Comparison of ENCODE assay signal across 9 cellular contexts in genomic region chr17:82860606-82861392, GRCh38. TPM values are rescaled to one million over a fixed set of nuclear protein-coding genes. Genes with fewer than 3 reads are reported as not detected.
DNase-seq lines count a peak whose midpoint lies in the region; ATAC-seq and TF ChIP-seq lines count a peak whose summit lies in the region.
"Had no signal": no experiment of that assay in that cellular context is flagged by ENCODE, and none has a peak within 500 bp of the region (broad histone marks: within the 10 kb centered on the region; RNA-seq: fewer than 3 reads in every experiment).

No MANE protein-coding gene starts in this region.

- no peaks in the 10 kb centered on the region for H3K27me3 Mint-ChIP-seq in activated CD8-positive, alpha-beta memory T cell treated with anti-CD3 and anti-CD28 coated beads, Interleukin-2, amount 10 ng/mL, durations not matched to agents 7 days and 5 days
- no peaks in the 10 kb centered on the region for H3K27me3 Mint-ChIP-seq in stimulated activated naive B cell treated with anti-CD40 and anti-IgM and Interleukin-4, amounts not matched to agents 10 μg/mL and 1 μg/mL and 100 μg/mL, for 72 hours

- TF ChIP-seq CTCF in hepatocyte (IDR thresholded peaks at IDR 0.05; ENCODE audit: poor library complexity) (no peak), tibial artery (IDR thresholded peaks at IDR 0.05) (no peak)

- H3K4me1 ChIP-seq in SJSA1 (replicated peaks), result peaks cover 34% of the 10 kb centered on the region
- H3K4me1 ChIP-seq in hepatocyte (ENCODE audit: insufficient read depth), result peaks cover 38% of the 10 kb centered on the region
- H3K4me1 ChIP-seq in tibial artery, result peaks cover 0 to 29% (median 0%) of the 10 kb centered on the region in 4 donors

- H3K79me2 ChIP-seq in hepatocyte, result no peaks in the 10 kb centered on the region

- H3K4me3 ChIP-seq in SJSA1, result no peak overlapping the region
- no peak overlapping the region for H3K4me3 ChIP-seq in hepatocyte
- H3K4me3 ChIP-seq in tibial artery, result no peak overlapping the region

- H3K4me3 Mint-ChIP-seq in activated CD8-positive, alpha-beta memory T cell treated with anti-CD3 and anti-CD28 coated beads, Interleukin-2, amount 10 ng/mL, durations not matched to agents 7 days and 5 days, result peak overlapping the region; percentile 77
- H3K4me3 Mint-ChIP-seq in stimulated activated naive B cell treated with anti-CD40 and anti-IgM and Interleukin-4, amounts not matched to agents 10 μg/mL and 1 μg/mL and 100 μg/mL, for 72 hours, result peak overlapping the region; percentile 79 to 84

- 89% methylated on average over 42 of the region's 42 CpGs for WGBS in hepatocyte (ENCODE audit: low lambda C conversion rate, missing lambda C conversion rate)

- H4K20me1 ChIP-seq in hepatocyte (ENCODE audit: insufficient read depth, poor library complexity, severe bottlenecking), result no peaks in the 10 kb centered on the region

- H3K9me2 ChIP-seq in hepatocyte (replicated peaks; ENCODE audit: insufficient read depth), result no peaks in the 10 kb centered on the region

- peaks cover 7% of the 10 kb centered on the region for H3K36me3 Mint-ChIP-seq in activated CD8-positive, alpha-beta memory T cell treated with anti-CD3 and anti-CD28 coated beads, Interleukin-2, amount 10 ng/mL, durations not matched to agents 7 days and 5 days
- peaks cover 21 to 25% of the 10 kb centered on the region in 2 donors for H3K36me3 Mint-ChIP-seq in stimulated activated naive B cell treated with anti-CD40 and anti-IgM and Interleukin-4, amounts not matched to agents 10 μg/mL and 1 μg/mL and 100 μg/mL, for 72 hours

- peak overlapping the region; percentile 38 for H3K4me2 ChIP-seq in hepatocyte

- intact Hi-C loops in tibial artery (cut with DNase I; ENCODE audit: low total_unique reads), result no loop called here

- H3K36me3 ChIP-seq in SJSA1 (no peaks in the 10 kb centered on the region), hepatocyte (replicated peaks; ENCODE audit: insufficient read depth, low read depth) (no peaks in the 10 kb centered on the region), tibial artery (peaks cover 0 to 5% (median 0%) of the 10 kb centered on the region in 3 donors)

- no peaks in the 10 kb centered on the region for H3K9me3 ChIP-seq in SJSA1 (replicated peaks)
- H3K9me3 ChIP-seq in hepatocyte (ENCODE audit: low read depth), result no peaks in the 10 kb centered on the region
- H3K9me3 ChIP-seq in tibial artery, result no peaks in the 10 kb centered on the region

- no peak overlapping the region for H2AFZ ChIP-seq in hepatocyte

- H3K27ac ChIP-seq in SJSA1, result peak overlapping the region; percentile 74
- H3K27ac ChIP-seq in hepatocyte, result peak overlapping the region; percentile 89
- no peak overlapping the region for H3K27ac ChIP-seq in tibial artery

- DNase-seq in activated CD8-positive, alpha-beta memory T cell treated with anti-CD3 and anti-CD28 coated beads, Interleukin-2, amount 10 ng/mL, durations not matched to agents 7 days and 5 days, result no peak
- DNase-seq in activated CD8-positive, alpha-beta memory T cell treated with anti-CD3 and anti-CD28 coated beads for 24 hours, result no peak
- no peak for DNase-seq in SJSA1 (ENCODE audit: low read depth in 1 of 2, low spot score in 2 of 2)
- DNase-seq in hepatocyte (ENCODE audit: low spot score), result no peak
- DNase-seq in stimulated activated naive B cell treated with anti-CD40 and anti-IgM and Interleukin-4, amounts not matched to agents 10 μg/mL and 1 μg/mL and 100 μg/mL, for 72 hours, result no peak
- DNase-seq in GDM1 (lab: John Stamatoyannopoulos, UW), result no peak
- no peak for DNase-seq in tibial artery
- DNase-seq in pons (ENCODE audit: low spot score), result no peak

- no peaks in the 10 kb centered on the region for H3K9me3 Mint-ChIP-seq in activated CD8-positive, alpha-beta memory T cell treated with anti-CD3 and anti-CD28 coated beads, Interleukin-2, amount 10 ng/mL, durations not matched to agents 7 days and 5 days (ENCODE audit: low read depth)
- H3K9me3 Mint-ChIP-seq in stimulated activated naive B cell treated with anti-CD40 and anti-IgM and Interleukin-4, amounts not matched to agents 10 μg/mL and 1 μg/mL and 100 μg/mL, for 72 hours, result no peaks in the 10 kb centered on the region

- no peak for ATAC-seq in activated CD8-positive, alpha-beta memory T cell treated with anti-CD3 and anti-CD28 coated beads, Interleukin-2, amount 10 ng/mL, durations not matched to agents 7 days and 5 days
- no peak for ATAC-seq in stimulated activated naive B cell treated with anti-CD40 and anti-IgM and Interleukin-4, amounts not matched to agents 10 μg/mL and 1 μg/mL and 100 μg/mL, for 72 hours (replicated peaks)

- peaks cover 65% of the 10 kb centered on the region for H3K4me1 Mint-ChIP-seq in activated CD8-positive, alpha-beta memory T cell treated with anti-CD3 and anti-CD28 coated beads, Interleukin-2, amount 10 ng/mL, durations not matched to agents 7 days and 5 days
- peaks cover 57 to 80% of the 10 kb centered on the region in 2 donors for H3K4me1 Mint-ChIP-seq in stimulated activated naive B cell treated with anti-CD40 and anti-IgM and Interleukin-4, amounts not matched to agents 10 μg/mL and 1 μg/mL and 100 μg/mL, for 72 hours

- H3K27ac Mint-ChIP-seq in activated CD8-positive, alpha-beta memory T cell treated with anti-CD3 and anti-CD28 coated beads, Interleukin-2, amount 10 ng/mL, durations not matched to agents 7 days and 5 days, result peak overlapping the region; percentile 85
- H3K27ac Mint-ChIP-seq in stimulated activated naive B cell treated with anti-CD40 and anti-IgM and Interleukin-4, amounts not matched to agents 10 μg/mL and 1 μg/mL and 100 μg/mL, for 72 hours, result peak overlapping the region; percentile 99

- CTCF ChIA-PET in activated CD8-positive, alpha-beta memory T cell treated with anti-CD3 and anti-CD28 coated beads, Interleukin-2, amount 10 ng/mL, durations not matched to agents 7 days and 5 days (lab: Charles Lee), result interaction anchor here (0.9 to 1.6 kb wide), 4 partner anchors 15 to 190 kb away, joined by 3 to 6 read pairs (median 4); no protein-coding TSS in a partner anchor

- H3K27me3 ChIP-seq in SJSA1 (replicated peaks), result no peaks in the 10 kb centered on the region
- H3K27me3 ChIP-seq in hepatocyte, result no peaks in the 10 kb centered on the region
- H3K27me3 ChIP-seq in tibial artery, result no peaks in the 10 kb centered on the region

RNA-seq across cellular contexts. Expression of gene ZNF750, which starts 21.0 kb away (rescaled TPM):
- not detected for total RNA-seq in activated CD8-positive, alpha-beta memory T cell treated with anti-CD3 and anti-CD28 coated beads, Interleukin-2, amount 10 ng/mL, durations not matched to agents 7 days and 5 days
- not detected in 2 replicates for total RNA-seq in SJSA1 (2014; rRNA removed; shearing (Covaris generic))
- 0.12 and 0.27 TPM in 2 replicates for total RNA-seq in hepatocyte
- polyA plus RNA-seq in hepatocyte, result 0.49 and 2.1 TPM in 2 replicates
- total RNA-seq: fibroblast of lung had no signal
- polyA plus RNA-seq: fibroblast of lung had no signal

Comparison
In these comparisons a context has a peak if more than half of its experiments do, and no peak if none do; other contexts are left out.
1. H3K27ac ChIP-seq: peak in SJSA1 (single experiment) and hepatocyte (single experiment); none in tibial artery (0 of 2).